Comparison of ENCODE assay signal across 9 cellular contexts in the genomic region with DNA sequence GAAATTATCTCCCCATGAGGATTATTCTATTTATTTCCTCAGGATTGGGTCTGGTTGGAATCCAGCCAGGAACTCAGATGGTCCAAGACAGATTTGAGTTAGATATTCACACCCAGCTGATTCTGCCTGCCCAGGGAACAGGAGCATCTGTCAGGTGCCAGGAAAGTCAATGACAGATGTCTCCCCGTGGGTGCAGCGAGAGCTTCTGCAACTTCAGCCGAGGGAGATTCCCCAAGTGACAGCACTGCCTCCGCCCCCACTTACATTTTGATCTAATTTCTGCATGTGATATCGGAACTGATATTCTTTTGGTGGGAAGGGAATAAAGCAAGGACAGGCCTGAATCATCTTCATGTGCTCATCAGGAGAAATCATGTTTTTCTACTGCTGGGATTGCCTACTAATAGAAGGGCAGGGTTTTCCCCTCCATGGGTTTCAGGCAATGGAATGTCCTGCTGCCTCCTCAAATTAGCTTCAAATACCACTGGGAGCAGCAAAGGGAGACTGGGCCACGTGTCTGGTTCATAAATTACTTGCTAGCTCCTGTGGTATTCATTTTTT. TPM values are rescaled to one million over a fixed set of nuclear protein-coding genes. Genes with fewer than 3 reads are reported as not detected.
DNase-seq lines count a peak whose midpoint lies in the region; ATAC-seq, FAIRE-seq and TF ChIP-seq lines count a peak whose summit lies in the region.
"Had no signal": no experiment of that assay in that cellular context is flagged by ENCODE, and none has a peak within 500 bp of the region (broad histone marks: within the 10 kb centered on the region; RNA-seq: fewer than 3 reads in every experiment).

No MANE protein-coding gene starts in this region.

- no peaks in the 10 kb centered on the region for H3K36me3 ChIP-seq in HCT116 (ENCODE audit: control insufficient read depth in 1 of 2, insufficient read depth in 2 of 2, low read length in 2 of 2)
- H3K36me3 ChIP-seq in WERI-Rb-1, result no peaks in the 10 kb centered on the region
- H3K36me3 ChIP-seq: neutrophil had no signal

- no peak for TF ChIP-seq POLR2A in HCT116 (IDR thresholded peaks at IDR 0.05; ENCODE audit: borderline replicate concordance, extremely low read depth, insufficient read depth, insufficient read length)

- no peak overlapping the region for H3K27ac ChIP-seq in HCT116 (ENCODE audit: low read depth, low read length)
- H3K27ac ChIP-seq in WERI-Rb-1, result no peak overlapping the region
- H3K27ac ChIP-seq: neutrophil had no signal

- FAIRE-seq in GM19239 (lab: Jason Lieb, UNC), result no peak

- no peaks in the 10 kb centered on the region for H4K20me1 ChIP-seq in HCT116 (ENCODE audit: insufficient read depth)

- in situ Hi-C loops in KBM-7 (cut with MboI; ENCODE audit: low pct_unique_long_range_greater_than_20kb, low sequenced_read_pairs), result no loop called here

- H3K27me3 ChIP-seq in HCT116 (ENCODE audit: insufficient read depth, low read length) (no peaks in the 10 kb centered on the region), WERI-Rb-1 (ENCODE audit: insufficient read depth, low read depth, severe bottlenecking) (no peaks in the 10 kb centered on the region)

- DNase-seq in HCT116 (ENCODE audit: low read depth, low spot score) (no peak), WERI-Rb-1 (peak; percentile 92), head of caudate nucleus (peak; percentile 13 to 85 (median 60)), superior temporal gyrus (ENCODE audit: extremely low spot score) (peak; percentile 51), KBM-7 (no peak), GM19239 (ENCODE audit: insufficient read length, low spot score) (no peak)
- DNase-seq: dermis blood vessel endothelial cell had no signal

- H3K4me2 ChIP-seq in HCT116 (ENCODE audit: low read length), result peak overlapping the region; percentile 54; the same call in 1 of the 2 replicates

- TF ChIP-seq RAD21 in HCT116 (IDR thresholded peaks at IDR 0.05; ENCODE audit: low read depth), result no peak

- no peaks in the 10 kb centered on the region for H3K9me2 ChIP-seq in HCT116 (ENCODE audit: insufficient read depth)

- H3K9me3 ChIP-seq in HCT116 (ENCODE audit: control insufficient read depth in 1 of 2, insufficient read depth in 1 of 2, low read depth in 1 of 2, low read length in 2 of 2) (no peaks in the 10 kb centered on the region), WERI-Rb-1 (ENCODE audit: severe bottlenecking) (no peaks in the 10 kb centered on the region)
- H3K9me3 ChIP-seq: neutrophil had no signal

- H3K4me3 ChIP-seq in HCT116 (replicated peaks in 1 of 2; ENCODE audit: low read depth in 1 of 2, low read length in 2 of 2) (no peak overlapping the region), WERI-Rb-1 (ENCODE audit: low read depth, low read length) (no peak overlapping the region)

- no TSS peak for BruUV-seq in HCT116 (replicated peaks; lab: Mats Ljungman, UMichigan)

- H3K4me1 ChIP-seq in HCT116 (ENCODE audit: control insufficient read depth in 1 of 2, insufficient read depth in 2 of 2, low read length in 2 of 2), result peaks cover 0 to 17% of the 10 kb centered on the region in 2 experiments; a peak in 2 of 4 replicates

- POLR2A ChIA-PET in HCT116 (lab: Charles Lee), result interaction anchor here (0.8 to 1.7 kb wide), 2 partner anchors 49 to 70 kb away, joined by 3 to 7 read pairs; partner anchors contain the start of gene ARL4D

- H2AFZ ChIP-seq in HCT116 (ENCODE audit: low read depth, low read length, poor library complexity, severe bottlenecking), result peak overlapping the region; percentile 97

- no peaks in the 10 kb centered on the region for H3K79me2 ChIP-seq in HCT116 (ENCODE audit: insufficient read depth, low read length)

- TF ChIP-seq CTCF in HCT116 (IDR thresholded peaks at IDR 0.05 in 2 of 3, conservative IDR thresholded peaks at IDR 0.05 in 1 of 3; ENCODE audit: borderline replicate concordance in 1 of 3, insufficient read depth in 1 of 3, low read depth in 2 of 3, low read length in 2 of 3) (no peak), WERI-Rb-1 (IDR thresholded peaks at IDR 0.05; ENCODE audit: low read depth, low read length) (no peak)

- ATAC-seq in HCT116 (no peak), HG03175 (IDR thresholded peaks at IDR 0.05; ENCODE audit: unreplicated experiment) (no peak)

- CTCF ChIA-PET in HCT116 (lab: Charles Lee), result interaction anchor here (1.0 to 3.5 kb wide), 3 partner anchors 16 to 75 kb away, joined by 3 to 12 read pairs (median 4); partner anchors contain the start of genes ARL4D and DHX8

- intact Hi-C loops in HCT116 (cut with micrococcal nuclease), result no loop called here
- intact Hi-C loops in head of caudate nucleus (cut with DNase I), result no loop called here

- no peak overlapping the region for H3K9ac ChIP-seq in HCT116 (ENCODE audit: low read length)

- RAD21 ChIA-PET in HCT116 (lab: Charles Lee; ENCODE audit: low non-redundant PET in 1 of 2, low total read pairs in 2 of 2, uncharacterized antibody in 2 of 2, unreplicated experiment in 2 of 2), result interaction anchor here in 1 of 2 experiments (0.7 kb wide), 1 partner anchor 16 kb away, joined by 3 read pairs; the partner anchor contains the start of gene DHX8

TF ChIP-seq in HCT116, 20 proteins besides CTCF, POLR2A, EP300 and RAD21:
- TF ChIP-seq ZNF274 (IDR thresholded peaks at IDR 0.05; ENCODE audit: low read depth, low read length) (no peak), EGR1 (IDR thresholded peaks at IDR 0.05; ENCODE audit: low read depth) (no peak), ZBTB33 (IDR thresholded peaks at IDR 0.05; ENCODE audit: extremely low read depth, insufficient replicate concordance, low read length) (no peak), EZH2 (IDR thresholded peaks at IDR 0.05) (no peak), SIN3A (IDR thresholded peaks at IDR 0.05; ENCODE audit: low read depth) (no peak)
- TF ChIP-seq, protein P1, sequence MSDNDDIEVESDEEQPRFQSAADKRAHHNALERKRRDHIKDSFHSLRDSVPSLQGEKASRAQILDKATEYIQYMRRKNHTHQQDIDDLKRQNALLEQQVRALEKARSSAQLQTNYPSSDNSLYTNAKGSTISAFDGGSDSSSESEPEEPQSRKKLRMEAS (IDR thresholded peaks at IDR 0.05), result no peak
TF ChIP-seq in HCT116: peak in this region for 0.

RNA-seq across cellular contexts. Expression of gene DHX8, which starts 15.7 kb away (rescaled TPM):
- 53.5 TPM for total RNA-seq in HCT116 (2021; ENCODE audit: unreplicated experiment)
- polyA plus RNA-seq in HCT116 (2012), result 23.5 and 27.3 TPM in 2 replicates

Comparison
In these comparisons a context has a peak if more than half of its experiments do, and no peak if none do; other contexts are left out.
1. DNase-seq: peak in WERI-Rb-1 (single experiment), head of caudate nucleus (42 of 42) and superior temporal gyrus (single experiment); none in HCT116 (single experiment), KBM-7 (single experiment) and GM19239 (single experiment).